In the genomic region with DNA sequence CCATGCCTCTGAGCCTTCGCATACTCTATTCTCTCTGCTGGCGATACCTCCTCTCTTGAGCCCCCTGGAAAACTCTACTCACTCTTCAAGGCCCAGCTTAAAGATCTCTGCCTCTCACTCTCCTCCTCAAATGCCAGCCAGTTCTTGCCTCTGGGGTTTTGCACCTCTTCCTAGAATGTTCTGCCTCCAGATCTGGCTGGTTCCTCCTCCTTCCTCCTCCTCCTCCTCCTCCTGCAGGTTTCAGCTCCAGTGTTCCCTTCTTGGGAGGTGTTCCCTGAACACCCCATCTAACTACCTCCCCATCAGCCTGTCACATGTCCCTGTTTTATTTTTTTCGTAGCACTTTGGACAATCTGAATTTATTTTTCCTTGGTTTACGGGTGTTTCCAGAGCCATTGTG, we compare ENCODE assay signal across 28 cellular contexts. TPM values are rescaled to one million over a fixed set of nuclear protein-coding genes. Genes with fewer than 3 reads are reported as not detected.
"Had no signal": no experiment of that assay in that cellular context is flagged by ENCODE, and none has a peak within 500 bp of the region (broad histone marks: within the 10 kb centered on the region; RNA-seq: fewer than 3 reads in every experiment).

No MANE protein-coding gene starts in this region.

- DNase-seq: colonic mucosa; cortex of kidney; effector CD8-positive, alpha-beta T cell; effector memory CD8-positive, alpha-beta T cell; endodermal cell; erythroblast; esophagus squamous epithelium; foreskin fibroblast; foreskin melanocyte; gastrocnemius medialis; glutamatergic neuron; heart right ventricle; hippocampal formation; left cardiac atrium; left ventricle myocardium superior; lower lobe of right lung; mesenchymal stem cell; mucosa of descending colon; naive B cell had no signal

- H3K36me3 Mint-ChIP-seq: mesothelial cell of epicardium, naive B cell had no signal

- H3K27ac Mint-ChIP-seq: dendritic cell treated with granulocyte-macrophage colony-stimulating factor and Interleukin-4, amounts not matched to agents 40 ng/mL and 50 ng/mL, for 4 days; endodermal cell; mesothelial cell of epicardium had no signal

- H3K9me3 ChIP-seq: colonic mucosa, esophagus squamous epithelium, gastrocnemius medialis, lower lobe of right lung, mucosa of descending colon had no signal

- H3K27ac ChIP-seq: colonic mucosa, epithelial cell of prostate, esophagus squamous epithelium, heart right ventricle, left lung, lower lobe of right lung had no signal

- H3K4me3 Mint-ChIP-seq: dendritic cell treated with granulocyte-macrophage colony-stimulating factor and Interleukin-4, amounts not matched to agents 40 ng/mL and 50 ng/mL, for 4 days; effector memory CD8-positive, alpha-beta T cell; endodermal cell; mesothelial cell of epicardium; naive B cell had no signal

- H3K27me3 ChIP-seq: colonic mucosa, gastrocnemius medialis had no signal

- H3K4me1 Mint-ChIP-seq: mesothelial cell of epicardium had no signal

- H3K36me3 ChIP-seq: colonic mucosa, esophagus squamous epithelium, gastrocnemius medialis, heart right ventricle, left lung, lower lobe of right lung had no signal

- FAIRE-seq: endometrium, islet of Langerhans, keratinocyte had no signal

- H3K9me3 Mint-ChIP-seq: dendritic cell treated with granulocyte-macrophage colony-stimulating factor and Interleukin-4, amounts not matched to agents 40 ng/mL and 50 ng/mL, for 4 days; effector memory CD8-positive, alpha-beta T cell; endodermal cell had no signal

- H3K4me3 ChIP-seq: colonic mucosa, esophagus squamous epithelium, heart right ventricle, left lung, lower lobe of right lung, mucosa of descending colon had no signal

- H3K4me1 ChIP-seq: colonic mucosa, left lung had no signal

RNA-seq across cellular contexts. Expression of gene SBK1, which starts 35.1 kb away (rescaled TPM):
- total RNA-seq: lung microvascular endothelial cell, mesenteric fat pad had no signal
